In the genomic region with DNA sequence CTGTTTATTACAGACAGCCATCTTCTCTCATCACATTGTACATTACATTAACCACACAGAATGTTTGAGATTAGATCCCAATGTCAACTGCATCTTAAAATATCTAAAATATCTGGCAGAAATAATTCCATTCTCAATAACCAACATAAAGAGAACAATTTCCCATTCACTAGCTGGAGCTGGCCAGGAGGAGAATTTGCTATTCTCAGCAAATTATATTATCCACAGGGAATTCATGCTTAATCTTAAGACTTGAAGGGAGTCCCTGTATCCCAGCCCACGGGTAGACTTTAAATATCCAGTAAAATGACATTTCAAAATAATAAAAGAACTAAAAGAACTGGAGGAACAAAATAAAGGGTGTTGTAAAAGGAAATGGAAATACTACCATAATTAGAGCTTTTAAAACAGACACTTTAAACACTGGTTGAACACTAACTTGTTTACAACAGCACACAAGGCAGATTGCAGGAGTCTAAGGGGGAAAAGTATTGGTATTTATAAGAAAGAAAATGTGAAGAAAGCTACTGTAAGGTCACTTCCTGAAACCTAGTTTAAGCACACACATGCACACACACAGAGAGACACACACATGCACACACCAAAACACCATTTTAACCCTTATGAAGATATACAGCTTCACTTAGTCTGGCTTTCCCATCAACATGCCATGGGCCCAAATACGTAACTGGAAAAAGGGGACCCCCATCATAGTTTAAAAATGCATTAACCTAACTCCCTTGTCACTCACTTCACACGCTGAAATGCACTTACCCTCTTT, we compare ENCODE assay signal across 18 cellular contexts.
DNase-seq lines count a peak whose midpoint lies in the region; ATAC-seq, FAIRE-seq and TF ChIP-seq lines count a peak whose summit lies in the region.
"Had no signal": no experiment of that assay in that cellular context is flagged by ENCODE, and none has a peak within 500 bp of the region (broad histone marks: within the 10 kb centered on the region; RNA-seq: fewer than 3 reads in every experiment).

No MANE protein-coding gene starts in this region.

- H3K4me3 ChIP-seq in GM23338 (no peak overlapping the region), K562 (no peak overlapping the region)
- H3K4me3 ChIP-seq: BLaER1 treated with 17β-estradiol and CSF1 and Interleukin-3, amounts not matched to agents 10 nM and 100 nM; heart left ventricle had no signal

- no peak for FAIRE-seq in K562 (lab: Jason Lieb, UNC)

- 2% methylated on average over 3 of the region's 3 CpGs for WGBS in K562 (ENCODE audit: insufficient coverage, low coverage, missing lambda C conversion rate)

- H3K27ac ChIP-seq in GM23338 (ENCODE audit: low read depth) (no peak overlapping the region), K562 (ENCODE audit: extremely low read depth, low read depth, low read length) (no peak overlapping the region)
- H3K27ac ChIP-seq: BLaER1 treated with 17β-estradiol and CSF1 and Interleukin-3, amounts not matched to agents 10 nM and 100 nM; VCaP had no signal

- H3K4me1 Mint-ChIP-seq in GM23338 = peaks cover 89% of the 10 kb centered on the region
- H3K4me1 Mint-ChIP-seq in osteocyte (ENCODE audit: unreplicated experiment) = peaks cover 87% of the 10 kb centered on the region

- H3K9me3 Mint-ChIP-seq in GM23338 (no peaks in the 10 kb centered on the region), osteocyte (ENCODE audit: unreplicated experiment) (no peaks in the 10 kb centered on the region)

- H3K4me2 ChIP-seq in GM23338 (no peak overlapping the region), K562 (ENCODE audit: insufficient read depth, low read length) (no peak overlapping the region)
- H3K4me2 ChIP-seq: BLaER1 treated with 17β-estradiol and CSF1 and Interleukin-3, amounts not matched to agents 10 nM and 100 nM had no signal

- 0 out of 2 replicates have a peak, but pooled peaks cover 1% of the 10 kb centered on the region for H3F3A ChIP-seq in GM23338 (replicated peaks; ENCODE audit: low read depth)

- no peak for TF ChIP-seq EP300 in K562 (IDR thresholded peaks at IDR 0.05; ENCODE audit: low read length)

- CTCF ChIA-PET in K562 (lab: Yijun Ruan, JAX; ENCODE audit: low intra/inter-chr PET ratio) = no interaction called here

- TF ChIP-seq CTCF in GM23338 (conservative IDR thresholded peaks at IDR 0.05; ENCODE audit: low read depth in 2 of 2) (no peak), K562 (IDR thresholded peaks at IDR 0.05 in 2 of 3, conservative IDR thresholded peaks at IDR 0.05 in 1 of 3; ENCODE audit: insufficient read depth in 2 of 3, low read depth in 1 of 3, low read length in 3 of 3) (no peak), osteocyte (IDR thresholded peaks at IDR 0.05) (no peak)

- H3K27me3 Mint-ChIP-seq in GM23338 (ENCODE audit: insufficient read depth, low read depth, poor library complexity) (peaks cover 11% of the 10 kb centered on the region), osteocyte (ENCODE audit: unreplicated experiment) (no peaks in the 10 kb centered on the region)

- DNase-seq in GM23338 (ENCODE audit: low spot score) = no peak
- peak; percentile 48 for DNase-seq in MV-4-11 (lab: John Stamatoyannopoulos, UW)
- DNase-seq in K562 (ENCODE audit: extremely low read depth in 1 of 4, low spot score in 3 of 4) = no peak
- no peak for DNase-seq in osteocyte (ENCODE audit: extremely low spot score, unreplicated experiment)
- DNase-seq: activated CD8-positive, alpha-beta memory T cell treated with anti-CD3 and anti-CD28 coated beads, Interleukin-2, amount 10 ng/mL, durations not matched to agents 7 days and 5 days; cerebellar nuclear complex; heart left ventricle; NCI-H1694; NCI-H526 treated with DMSO at 0.1 percent for 48 hours; SHP77; stimulated activated CD4-positive, alpha-beta T cell treated with anti-CD3 and anti-CD28 coated beads, Interleukin-2, amount 100 ng/mL, for 48 hours had no signal

- in situ Hi-C loops in K562 (cut with MboI) = no loop called here

- H3K27me3 ChIP-seq in GM23338 (ENCODE audit: insufficient read depth) (no peaks in the 10 kb centered on the region), K562 (ENCODE audit: control insufficient read depth in 2 of 2, insufficient read depth in 2 of 2, low read length in 2 of 2) (peaks cover 4 to 12% of the 10 kb centered on the region in 2 experiments; a peak in 3 of 5 replicates)
- H3K27me3 ChIP-seq: BLaER1 treated with 17β-estradiol and CSF1 and Interleukin-3, amounts not matched to agents 10 nM and 100 nM; heart left ventricle had no signal

- no peaks in the 10 kb centered on the region for H3K9me2 ChIP-seq in GM23338 (ENCODE audit: insufficient read depth)

- no peaks in the 10 kb centered on the region for H3K9me3 ChIP-seq in K562 (replicated peaks; ENCODE audit: control insufficient read depth, insufficient read depth, low read depth, low read length)
- H3K9me3 ChIP-seq: heart left ventricle had no signal

- ATAC-seq in GM23338 (no peak), K562 (no peak), HG02885 (IDR thresholded peaks at IDR 0.05; ENCODE audit: poor library complexity, unreplicated experiment) (no peak), HG02852 (IDR thresholded peaks at IDR 0.05; ENCODE audit: unreplicated experiment) (no peak), HG03159 (IDR thresholded peaks at IDR 0.05; ENCODE audit: unreplicated experiment) (no peak), GM18511 (IDR thresholded peaks at IDR 0.05; ENCODE audit: unreplicated experiment) (no peak)
- ATAC-seq: activated CD8-positive, alpha-beta memory T cell treated with anti-CD3 and anti-CD28 coated beads, Interleukin-2, amount 10 ng/mL, durations not matched to agents 7 days and 5 days had no signal

- no peak for TF ChIP-seq POLR2A in K562 (conservative IDR thresholded peaks at IDR 0.05)

- intact Hi-C loops in K562 (cut with micrococcal nuclease) = no loop called here

- POLR2A ChIA-PET in K562 (lab: Yijun Ruan, JAX) = interaction anchor here (0.5 kb wide), 1 partner anchor 50 kb away, joined by 3 read pairs; no protein-coding TSS in a partner anchor

- no peaks in the 10 kb centered on the region for H4K20me1 ChIP-seq in GM23338 (replicated peaks; ENCODE audit: insufficient read depth)
- H4K20me1 ChIP-seq in K562 (replicated peaks; ENCODE audit: control insufficient read depth, insufficient read depth, low read length) = no peaks in the 10 kb centered on the region
- H4K20me1 ChIP-seq: BLaER1 treated with 17β-estradiol and CSF1 and Interleukin-3, amounts not matched to agents 10 nM and 100 nM had no signal

- H3K4me3 Mint-ChIP-seq in GM23338 = no peak overlapping the region
- H3K4me3 Mint-ChIP-seq in osteocyte (ENCODE audit: unreplicated experiment) = no peak overlapping the region
- H3K4me3 Mint-ChIP-seq: activated CD8-positive, alpha-beta memory T cell treated with anti-CD3 and anti-CD28 coated beads, Interleukin-2, amount 10 ng/mL, durations not matched to agents 7 days and 5 days; activated naive CD8-positive, alpha-beta T cell had no signal

- H3K4me1 ChIP-seq in GM23338 (ENCODE audit: insufficient read depth) (peaks cover 57% of the 10 kb centered on the region), K562 (replicated peaks in 1 of 2; ENCODE audit: control insufficient read depth in 2 of 2, insufficient read depth in 2 of 2, low read length in 2 of 2) (no peaks in the 10 kb centered on the region)

- H3K36me3 Mint-ChIP-seq in GM23338 (ENCODE audit: low read depth) (peaks cover 3% of the 10 kb centered on the region; the same call in 2 of the 3 replicates), osteocyte (ENCODE audit: unreplicated experiment) (peaks cover 6% of the 10 kb centered on the region)

- H3K9me1 ChIP-seq in K562 (ENCODE audit: control insufficient read depth, insufficient read depth, low read length) = no peaks in the 10 kb centered on the region

- H3K9ac ChIP-seq in K562 (ENCODE audit: insufficient read depth in 1 of 2, low read depth in 2 of 2, low read length in 2 of 2) = no peak overlapping the region
- H3K9ac ChIP-seq: BLaER1 treated with 17β-estradiol and CSF1 and Interleukin-3, amounts not matched to agents 10 nM and 100 nM had no signal

- no TSS peak for BruUV-seq in K562 (replicated peaks; lab: Mats Ljungman, UMichigan)

- H2AFZ ChIP-seq in GM23338 (no peak overlapping the region), K562 (ENCODE audit: low read depth, low read length) (no peak overlapping the region)

- H3K27ac Mint-ChIP-seq in GM23338 (peak overlapping the region; percentile 29), osteocyte (ENCODE audit: unreplicated experiment) (peak overlapping the region; percentile 95)
- H3K27ac Mint-ChIP-seq: activated CD8-positive, alpha-beta memory T cell treated with anti-CD3 and anti-CD28 coated beads, Interleukin-2, amount 10 ng/mL, durations not matched to agents 7 days and 5 days; activated naive CD8-positive, alpha-beta T cell had no signal

- H3K36me3 ChIP-seq in GM23338 (ENCODE audit: insufficient read depth) (no peaks in the 10 kb centered on the region), K562 (ENCODE audit: control insufficient read depth, insufficient read depth, low read length) (no peaks in the 10 kb centered on the region)
- H3K36me3 ChIP-seq: BLaER1 treated with 17β-estradiol and CSF1 and Interleukin-3, amounts not matched to agents 10 nM and 100 nM; heart left ventricle had no signal

- no peak for TF ChIP-seq RAD21 in K562 (CRISPR knock-in tag; conservative IDR thresholded peaks at IDR 0.05 in 1 of 2, IDR thresholded peaks at IDR 0.05 in 1 of 2)

- peaks cover 33% of the 10 kb centered on the region for H3K79me2 ChIP-seq in GM23338 (replicated peaks; ENCODE audit: insufficient read depth)
- no peaks in the 10 kb centered on the region for H3K79me2 ChIP-seq in K562 (ENCODE audit: control insufficient read depth, insufficient read depth, low read length)

TF ChIP-seq in GM23338, 12 proteins besides CTCF, POLR2A, EP300 and RAD21 (continues in another document):
- TF ChIP-seq ZNF331 (CRISPR knock-in tag; IDR thresholded peaks at IDR 0.05; ENCODE audit: low read depth) (no peak), JUNB (IDR thresholded peaks at IDR 0.05; ENCODE audit: unreplicated experiment) (no peak), EZH2phosphoT487 (IDR thresholded peaks at IDR 0.05; ENCODE audit: unreplicated experiment) (no peak), CREB1 (CRISPR knock-in tag; IDR thresholded peaks at IDR 0.05; ENCODE audit: low read depth) (no peak)

TF ChIP-seq in K562, 482 proteins besides CTCF, POLR2A, EP300 and RAD21 (continues in another document):
- TF ChIP-seq, protein P1, sequence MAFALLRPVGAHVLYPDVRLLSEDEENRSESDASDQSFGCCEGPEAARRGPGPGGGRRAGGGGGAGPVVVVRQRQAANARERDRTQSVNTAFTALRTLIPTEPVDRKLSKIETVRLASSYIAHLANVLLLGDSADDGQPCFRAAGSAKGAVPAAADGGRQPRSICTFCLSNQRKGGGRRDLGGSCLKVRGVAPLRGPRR (CRISPR knock-in tag; IDR thresholded peaks at IDR 0.05) = no peak
- TF ChIP-seq MAFK (IDR thresholded peaks at IDR 0.05; ENCODE audit: low read length) (0 out of 2 replicates have a peak, but pooled peaks have one; percentile 26), ZNF140 (CRISPR knock-in tag; IDR thresholded peaks at IDR 0.05) (no peak)
